In the genomic region with DNA sequence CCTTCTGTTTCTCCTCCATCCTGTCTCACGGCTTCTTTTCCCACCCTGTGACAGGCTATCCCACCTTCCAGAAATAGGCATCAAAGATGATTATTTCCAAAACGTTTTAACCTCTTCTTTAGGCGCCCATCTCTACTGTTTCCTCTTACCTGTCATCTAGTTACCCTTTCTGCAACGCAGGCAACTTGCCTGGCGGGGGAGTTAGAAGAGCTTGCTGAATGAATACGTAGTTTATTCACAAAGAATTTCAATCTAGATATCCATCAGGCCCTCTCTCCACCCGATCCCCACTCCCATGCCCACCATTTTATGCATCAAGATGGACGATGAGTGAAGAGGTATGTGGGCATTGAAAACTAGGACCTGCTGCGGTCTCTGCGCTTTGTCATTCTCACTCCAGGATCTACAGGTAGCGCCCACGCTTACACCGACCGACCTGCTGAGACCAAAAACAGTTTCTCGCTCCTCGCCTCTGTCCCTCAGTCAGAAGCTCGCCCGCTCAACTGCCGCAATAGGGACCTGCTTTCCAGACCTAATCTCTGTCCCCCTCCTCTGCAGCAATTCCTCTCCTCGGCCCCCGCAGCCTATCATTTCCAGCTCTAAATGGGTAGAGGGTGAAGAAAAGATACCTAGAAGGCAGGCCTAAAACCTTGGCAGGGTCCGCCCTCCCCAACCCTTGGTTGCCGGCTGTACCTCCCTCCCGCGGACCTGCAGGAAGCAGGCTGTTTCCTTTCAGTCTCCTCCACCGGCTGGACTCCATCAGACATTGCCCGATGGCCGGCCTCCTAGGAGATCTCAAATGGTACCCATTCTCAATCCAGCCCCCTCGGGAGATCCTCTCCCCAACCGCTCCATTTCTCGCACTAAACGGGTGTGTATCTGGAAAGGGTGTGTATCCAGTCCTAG, we compare ENCODE assay signal across 8 cellular contexts. TPM values are rescaled to one million over a fixed set of nuclear protein-coding genes. Genes with fewer than 3 reads are reported as not detected.
A peak's percentile ranks its signal among the peaks of the same experiment; 100 is the strongest.
DNase-seq lines count a peak whose midpoint lies in the region; ATAC-seq and TF ChIP-seq lines count a peak whose summit lies in the region.

No MANE protein-coding gene starts in this region.

- intact Hi-C loops in CD14-positive monocyte (cut with micrococcal nuclease): no loop called here

- TF ChIP-seq CTCF in CD14-positive monocyte (IDR thresholded peaks at IDR 0.05): no peak

- peaks cover 17% of the 10 kb centered on the region for H3K4me1 Mint-ChIP-seq in CD14-positive monocyte
- H3K4me1 Mint-ChIP-seq in activated naive CD8-positive, alpha-beta T cell treated with anti-CD3 and anti-CD28 coated beads for 36 hours: peaks cover 9% of the 10 kb centered on the region

- H3K27me3 Mint-ChIP-seq in CD14-positive monocyte (ENCODE audit: low read depth in 3 of 3): peaks cover 19 to 31% (median 27%) of the 10 kb centered on the region in 3 donors
- H3K27me3 Mint-ChIP-seq in activated naive CD8-positive, alpha-beta T cell treated with anti-CD3 and anti-CD28 coated beads for 36 hours: peaks cover 13% of the 10 kb centered on the region

- H3K4me3 Mint-ChIP-seq in CD14-positive monocyte: peak overlapping the region; percentile 74 to 93
- peak overlapping the region; percentile 95 for H3K4me3 Mint-ChIP-seq in activated naive CD8-positive, alpha-beta T cell treated with anti-CD3 and anti-CD28 coated beads for 36 hours

- H3K36me3 Mint-ChIP-seq in CD14-positive monocyte: no peaks in the 10 kb centered on the region
- no peaks in the 10 kb centered on the region for H3K36me3 Mint-ChIP-seq in activated naive CD8-positive, alpha-beta T cell treated with anti-CD3 and anti-CD28 coated beads for 36 hours

- no peak overlapping the region for H3K27ac Mint-ChIP-seq in CD14-positive monocyte
- peak overlapping the region; percentile 82 for H3K27ac Mint-ChIP-seq in activated naive CD8-positive, alpha-beta T cell treated with anti-CD3 and anti-CD28 coated beads for 36 hours

- ATAC-seq in GM21737 (IDR thresholded peaks at IDR 0.05; ENCODE audit: unreplicated experiment) (peak; percentile 53), HG02885 (IDR thresholded peaks at IDR 0.05; ENCODE audit: poor library complexity, unreplicated experiment) (no peak)

- DNase-seq in CD14-positive monocyte (ENCODE audit: low spot score): no peak
- peak; percentile 16 for DNase-seq in NCI-H1694 treated with DMSO at 0.1 percent for 48 hours (lab: John Stamatoyannopoulos, UW)
- DNase-seq in activated naive CD8-positive, alpha-beta T cell treated with anti-CD3 and anti-CD28 coated beads for 36 hours: peak; percentile 21
- DNase-seq in inferior parietal cortex (ENCODE audit: extremely low spot score): peak; percentile 13
- DNase-seq in stimulated activated CD4-positive, alpha-beta T cell treated with anti-CD3 and anti-CD28 coated beads, Interleukin-4, amount 100 ng/mL, for 4 hours: peak; percentile 4 to 6
- no peak for DNase-seq in NOMO-1 treated with dmso at 0.1 percent for 144 hours (lab: John Stamatoyannopoulos, UW; ENCODE audit: unreplicated experiment)

- H3K9me3 Mint-ChIP-seq in CD14-positive monocyte: peaks cover 0 to 12% (median 5%) of the 10 kb centered on the region in 7 donors
- no peaks in the 10 kb centered on the region for H3K9me3 Mint-ChIP-seq in activated naive CD8-positive, alpha-beta T cell treated with anti-CD3 and anti-CD28 coated beads for 36 hours

RNA-seq across cellular contexts. Expression of a gene that starts 0.6 kb away (rescaled TPM):
- not detected for polyA plus RNA-seq in CD14-positive monocyte
- total RNA-seq in activated naive CD8-positive, alpha-beta T cell treated with anti-CD3 and anti-CD28 coated beads for 36 hours: 1 to 10 TPM; 3.7 to 4.5 TPM

RNA-seq across cellular contexts. Expression of a gene that starts 12.9 kb away (rescaled TPM):
- not detected for polyA plus RNA-seq in CD14-positive monocyte
- total RNA-seq in activated naive CD8-positive, alpha-beta T cell treated with anti-CD3 and anti-CD28 coated beads for 36 hours: not detected

RNA-seq across cellular contexts. Expression of a gene that starts 29.7 kb away (rescaled TPM):
- not detected for polyA plus RNA-seq in CD14-positive monocyte
- under 1 TPM; 0.39 to 0.40 TPM for total RNA-seq in activated naive CD8-positive, alpha-beta T cell treated with anti-CD3 and anti-CD28 coated beads for 36 hours

RNA-seq across cellular contexts. Expression of a gene that starts 59.9 kb away (rescaled TPM):
- polyA plus RNA-seq in CD14-positive monocyte: not detected
- total RNA-seq in activated naive CD8-positive, alpha-beta T cell treated with anti-CD3 and anti-CD28 coated beads for 36 hours: not detected

Comparison
In these comparisons a context has a peak if more than half of its experiments do, and no peak if none do; other contexts are left out.
1. DNase-seq: peak in NCI-H1694 treated with DMSO at 0.1 percent for 48 hours (single experiment), activated naive CD8-positive, alpha-beta T cell treated with anti-CD3 and anti-CD28 coated beads for 36 hours (single experiment), inferior parietal cortex (single experiment) and stimulated activated CD4-positive, alpha-beta T cell treated with anti-CD3 and anti-CD28 coated beads, Interleukin-4, amount 100 ng/mL, for 4 hours (2 of 2); none in CD14-positive monocyte (single experiment) and NOMO-1 treated with dmso at 0.1 percent for 144 hours (single experiment).